ENCODE assay signal across 32 cellular contexts in the genomic region with DNA sequence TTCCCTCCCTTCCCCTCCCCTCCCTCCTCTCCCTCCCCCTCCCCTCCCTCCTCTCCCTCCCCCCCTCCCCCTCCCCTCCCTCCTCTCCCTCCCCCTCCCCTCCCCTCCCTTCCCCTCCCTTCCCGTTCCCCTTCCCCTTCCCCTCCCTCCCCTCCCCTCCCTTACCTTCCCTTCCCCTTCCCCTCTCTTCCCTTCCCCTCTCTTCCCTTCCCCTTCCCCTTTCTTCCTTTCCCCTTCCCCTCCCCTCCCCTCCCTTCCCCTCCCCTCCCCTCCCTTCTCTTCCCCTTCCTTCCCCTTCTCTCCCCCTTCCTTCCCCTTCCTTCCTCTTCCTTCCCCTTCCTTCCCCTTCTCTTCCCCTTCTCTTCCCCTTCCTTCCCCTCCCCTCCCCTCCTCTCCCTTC.
"Had no signal": no experiment of that assay in that cellular context is flagged by ENCODE, and none has a peak within 500 bp of the region (broad histone marks: within the 10 kb centered on the region; RNA-seq: fewer than 3 reads in every experiment).

No MANE protein-coding gene starts in this region.

- H3K36me3 ChIP-seq: cardiac muscle cell, WERI-Rb-1 had no signal

- H3K27ac ChIP-seq: ascending aorta, cardiac muscle cell, WERI-Rb-1 had no signal

- FAIRE-seq: bronchial epithelial cell, TTC549 had no signal

- ATAC-seq: activated CD4-positive, alpha-beta T cell treated with anti-CD3 and anti-CD28 coated beads for 36 hours; activated CD4-positive, CD25-positive, alpha-beta regulatory T cell treated with anti-CD3 and anti-CD28 coated beads, Interleukin-2, amount 50 U/mL, for 24 hours; activated CD8-positive, alpha-beta memory T cell treated with anti-CD3 and anti-CD28 coated beads, Interleukin-2, amount 10 ng/mL, durations not matched to agents 7 days and 5 days; activated CD8-positive, alpha-beta T cell treated with anti-CD3 and anti-CD28 coated beads, Interleukin-2, amount 10 ng/mL, durations not matched to agents 7 days and 5 days; activated naive CD8-positive, alpha-beta T cell treated with anti-CD3 and anti-CD28 coated beads, Interleukin-2, amount 50 U/mL, for 24 hours; WTC11 had no signal

- DNase-seq: activated CD4-positive, alpha-beta memory T cell treated with anti-CD3 and anti-CD28 coated beads, Interleukin-2, amount 10 ng/mL, durations not matched to agents 7 days and 5 days; activated CD4-positive, alpha-beta T cell treated with anti-CD3 and anti-CD28 coated beads for 1 hour; activated CD4-positive, alpha-beta T cell treated with anti-CD3 and anti-CD28 coated beads for 36 hours; activated CD4-positive, alpha-beta T cell treated with anti-CD3 and anti-CD28 coated beads for 48 hours; activated CD4-positive, alpha-beta T cell treated with anti-CD3 and anti-CD28 coated beads, Interleukin-2, amount 10 ng/mL, durations not matched to agents 7 days and 5 days; activated CD4-positive, alpha-beta T cell treated with anti-CD3 and anti-CD28 coated beads, Interleukin-2, amount 50 U/mL, for 48 hours; activated CD4-positive, CD25-positive, alpha-beta regulatory T cell; activated CD8-positive, alpha-beta memory T cell treated with anti-CD3 and anti-CD28 coated beads for 24 hours; activated CD8-positive, alpha-beta memory T cell treated with anti-CD3 and anti-CD28 coated beads, Interleukin-2, amount 10 ng/mL, durations not matched to agents 7 days and 5 days; activated CD8-positive, alpha-beta memory T cell treated with anti-CD3 and anti-CD28 coated beads, Interleukin-2, amount 50 U/mL, for 48 hours; activated CD8-positive, alpha-beta T cell treated with anti-CD3 and anti-CD28 coated beads, Interleukin-2, amount 10 ng/mL, durations not matched to agents 7 days and 5 days; activated effector memory CD4-positive, alpha-beta T cell treated with Interleukin-2 at 50 U/mL for 16 hours; activated gamma-delta T cell; activated naive CD4-positive, alpha-beta T cell treated with anti-CD3 and anti-CD28 coated beads, Interleukin-2, amount 10 ng/mL, durations not matched to agents 7 days and 5 days; activated naive CD4-positive, alpha-beta T cell treated with Interleukin-2 at 50 U/mL for 16 hours; activated naive CD8-positive, alpha-beta T cell treated with anti-CD3 and anti-CD28 coated beads, Interleukin-2, amount 10 ng/mL, durations not matched to agents 7 days and 5 days; activated naive CD8-positive, alpha-beta T cell treated with anti-CD3 and anti-CD28 coated beads, Interleukin-2, amount 50 U/mL, for 24 hours; activated T-cell treated with anti-CD3 and anti-CD28 coated beads, Interleukin-2, amount 50 U/mL, for 24 hours; activated T-cell treated with anti-CD3 and anti-CD28 coated beads, Interleukin-2, amount 50 U/mL, for 48 hours; amygdala; anterior cingulate cortex; caudate nucleus; cerebellar nuclear complex; T-helper 2 cell; T-helper 9 cell; WERI-Rb-1 had no signal

- H3K27me3 ChIP-seq: ascending aorta, cardiac muscle cell had no signal

- H3K4me3 ChIP-seq: ascending aorta, cardiac muscle cell had no signal

- H3K9me3 ChIP-seq: ascending aorta had no signal
